ENCODE assay signal across 18 cellular contexts in the genomic region with DNA sequence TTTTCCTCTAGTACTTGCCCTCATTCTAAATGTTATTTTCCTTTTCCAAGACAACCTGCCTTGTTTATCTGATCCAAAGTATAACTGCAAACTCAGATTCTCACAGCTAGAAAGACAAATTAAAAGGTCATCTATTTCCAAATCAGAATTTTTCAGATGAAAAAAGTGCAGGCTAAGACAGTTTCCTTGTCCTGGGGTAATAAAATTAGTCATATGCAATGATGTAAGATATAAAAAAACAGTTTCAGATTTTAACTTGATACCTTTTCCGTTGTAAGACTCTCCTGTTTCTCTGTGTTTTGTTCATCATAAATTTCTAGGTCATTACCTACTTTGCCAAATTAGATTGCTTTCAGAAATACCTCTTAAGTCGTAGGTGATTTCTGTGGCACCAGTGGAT.
DNase-seq lines count a peak whose midpoint lies in the region; ATAC-seq and TF ChIP-seq lines count a peak whose summit lies in the region.
"Had no signal": no experiment of that assay in that cellular context is flagged by ENCODE, and none has a peak within 500 bp of the region (broad histone marks: within the 10 kb centered on the region; RNA-seq: fewer than 3 reads in every experiment).

No MANE protein-coding gene starts in this region.

- no peak overlapping the region for H3K27ac ChIP-seq in tibial artery
- H3K27ac ChIP-seq: C4-2B had no signal

- intact Hi-C loops in tibial artery (cut with DNase I; ENCODE audit: low total_unique reads), result loop anchor here (10.0 kb wide), 1 partner anchor 1980 kb away; no protein-coding TSS in a partner anchor

- ATAC-seq in SK-N-SH treated with all-trans-retinoic acid at 6 μM for 48 hours (peak; percentile 18; the same call in 1 of the 3 replicates), HG03039 (IDR thresholded peaks at IDR 0.05; ENCODE audit: unreplicated experiment) (no peak), GM21390 (IDR thresholded peaks at IDR 0.05; ENCODE audit: unreplicated experiment) (no peak)
- ATAC-seq: HepG2 had no signal

- DNase-seq in HCEC 1CT (peak; percentile 11), fibroblast of gingiva (ENCODE audit: low read depth) (peak; percentile 13), tibial artery (no peak), GM20000 (ENCODE audit: low spot score) (no peak)
- DNase-seq: AML-193; KBM-7; MV-4-11; NCI-H1694 treated with DMSO at 0.1 percent for 48 hours; NCI-H2107; NCI-H510A; NCI-H748 treated with DMSO at 0.1 percent for 48 hours; NK-92 treated with Interleukin-12 subunit alpha and Interleukin-12 subunit beta, amount 100 ng/mL, for 24 hours; Right ventricle myocardium superior had no signal

- H3K27me3 ChIP-seq in tibial artery, result no peaks in the 10 kb centered on the region

- H3K4me1 ChIP-seq in tibial artery, result no peaks in the 10 kb centered on the region

- H3K4me3 ChIP-seq in tibial artery, result no peak overlapping the region

- TF ChIP-seq CTCF in tibial artery (IDR thresholded peaks at IDR 0.05) (no peak), GM20000 (IDR thresholded peaks at IDR 0.05; ENCODE audit: extremely low read depth, missing control alignments) (no peak)

- no peaks in the 10 kb centered on the region for H3K9me3 ChIP-seq in tibial artery

- no peaks in the 10 kb centered on the region for H3K36me3 ChIP-seq in tibial artery

TF ChIP-seq in SK-N-SH treated with all-trans-retinoic acid at 6 μM for 48 hours, 23 proteins besides CTCF, POLR2A, EP300 and RAD21:
- TF ChIP-seq ZNF70 (CRISPR knock-in tag; IDR thresholded peaks at IDR 0.05), result no peak
- no peak for TF ChIP-seq TOX (CRISPR knock-in tag; IDR thresholded peaks at IDR 0.05; ENCODE audit: borderline replicate concordance)

Comparison
In these comparisons a context has a peak if more than half of its experiments do, and no peak if none do; other contexts are left out.
1. DNase-seq: peak in HCEC 1CT (single experiment) and fibroblast of gingiva (single experiment); none in tibial artery (0 of 2) and GM20000 (single experiment).